8 cellular contexts compared by ENCODE assay signal in genomic region chr6:30647802-30648460, GRCh38. TPM values are rescaled to one million over a fixed set of nuclear protein-coding genes. Genes with fewer than 3 reads are reported as not detected.
DNase-seq lines count a peak whose midpoint lies in the region; ATAC-seq, FAIRE-seq and TF ChIP-seq lines count a peak whose summit lies in the region.

No MANE protein-coding gene starts in this region.

- H3K36me3 ChIP-seq in RWPE2 (ENCODE audit: low read depth): peaks cover 38% of the 10 kb centered on the region

- no peaks in the 10 kb centered on the region for H3K27me3 ChIP-seq in RWPE2 (ENCODE audit: insufficient read depth, poor library complexity, severe bottlenecking)

- H3K9me3 ChIP-seq in RWPE2 (ENCODE audit: severe bottlenecking): no peaks in the 10 kb centered on the region

- ATAC-seq in RWPE2 (ENCODE audit: low read depth) (no peak; the same call in 2 of the 3 replicates), HG03571 (IDR thresholded peaks at IDR 0.05; ENCODE audit: unreplicated experiment) (no peak), HG03342 (IDR thresholded peaks at IDR 0.05; ENCODE audit: unreplicated experiment) (no peak)
- no peak for ATAC-seq in natural killer cell treated with Interleukin-12 subunit alpha and Interleukin-12 subunit beta and Interleukin-15 and Interleukin-18, amount 100 ng/mL, for 72 hours

- peaks cover 14 to 25% of the 10 kb centered on the region in 2 donors for H3K4me1 Mint-ChIP-seq in natural killer cell treated with Interleukin-12 subunit alpha and Interleukin-12 subunit beta and Interleukin-15 and Interleukin-18, amount 100 ng/mL, for 72 hours (ENCODE audit: low read depth in 2 of 2)

- no peaks in the 10 kb centered on the region for H3K9me3 Mint-ChIP-seq in natural killer cell treated with Interleukin-12 subunit alpha and Interleukin-12 subunit beta and Interleukin-15 and Interleukin-18, amount 100 ng/mL, for 72 hours

- TF ChIP-seq CTCF in AG09309 (IDR thresholded peaks at IDR 0.05; ENCODE audit: control insufficient read depth, insufficient read depth, low read depth, low read length, missing control alignments) (no peak), RWPE2 (IDR thresholded peaks at IDR 0.05; ENCODE audit: poor library complexity, severe bottlenecking) (no peak), epithelial cell of esophagus (IDR thresholded peaks at IDR 0.05; ENCODE audit: insufficient read depth, low read depth, low read length, missing control alignments) (no peak)

- H3K36me3 Mint-ChIP-seq in natural killer cell treated with Interleukin-12 subunit alpha and Interleukin-12 subunit beta and Interleukin-15 and Interleukin-18, amount 100 ng/mL, for 72 hours: peaks cover 11% of the 10 kb centered on the region

- H3K4me1 ChIP-seq in RWPE2 (ENCODE audit: insufficient read depth, poor library complexity, severe bottlenecking): peaks cover 4% of the 10 kb centered on the region

- H3K27ac ChIP-seq in RWPE2 (ENCODE audit: poor library complexity, severe bottlenecking): peak overlapping the region; percentile 72

- H3K4me3 Mint-ChIP-seq in natural killer cell treated with Interleukin-12 subunit alpha and Interleukin-12 subunit beta and Interleukin-15 and Interleukin-18, amount 100 ng/mL, for 72 hours: peak overlapping the region; percentile 87

- no peak for DNase-seq in AG09309 (ENCODE audit: low read depth)
- DNase-seq in GM19239 (ENCODE audit: insufficient read length, low spot score): no peak
- DNase-seq in RWPE2 (ENCODE audit: low spot score): no peak
- DNase-seq in epithelial cell of esophagus (ENCODE audit: low read depth): peak; percentile 6
- DNase-seq in natural killer cell treated with Interleukin-12 subunit alpha and Interleukin-12 subunit beta and Interleukin-15 and Interleukin-18, amount 100 ng/mL, for 72 hours (ENCODE audit: low spot score): no peak
- no peak for DNase-seq in T-helper 9 cell

- FAIRE-seq in GM19239 (lab: Jason Lieb, UNC): peak; percentile 11

- H3K4me3 ChIP-seq in AG09309 (ENCODE audit: control insufficient read depth, low read depth, low read length): peak overlapping the region; percentile 80
- peak overlapping the region; percentile 94 for H3K4me3 ChIP-seq in RWPE2 (ENCODE audit: severe bottlenecking)
- peak overlapping the region; percentile 71 for H3K4me3 ChIP-seq in epithelial cell of esophagus (ENCODE audit: low read length)

- peak overlapping the region; percentile 38 to 71 for H3K27ac Mint-ChIP-seq in natural killer cell treated with Interleukin-12 subunit alpha and Interleukin-12 subunit beta and Interleukin-15 and Interleukin-18, amount 100 ng/mL, for 72 hours

- no peaks in the 10 kb centered on the region for H3K27me3 Mint-ChIP-seq in natural killer cell treated with Interleukin-12 subunit alpha and Interleukin-12 subunit beta and Interleukin-15 and Interleukin-18, amount 100 ng/mL, for 72 hours

RNA-seq across cellular contexts. Expression of gene C6orf136, which starts 1.0 kb away (rescaled TPM):
- total RNA-seq in natural killer cell treated with Interleukin-12 subunit alpha and Interleukin-12 subunit beta and Interleukin-15 and Interleukin-18, amount 100 ng/mL, for 72 hours: 10 to 100 TPM; 29.6 to 32.5 TPM

RNA-seq across cellular contexts. Expression of gene ATAT1, which starts 21.3 kb away (rescaled TPM):
- total RNA-seq in natural killer cell treated with Interleukin-12 subunit alpha and Interleukin-12 subunit beta and Interleukin-15 and Interleukin-18, amount 100 ng/mL, for 72 hours: 10 to 100 TPM in 1 of 2 donors, 1 to 10 TPM in 1; 7.3 to 15.8 TPM

RNA-seq across cellular contexts. Expression of gene DHX16, which starts 24.9 kb away (rescaled TPM):
- total RNA-seq in natural killer cell treated with Interleukin-12 subunit alpha and Interleukin-12 subunit beta and Interleukin-15 and Interleukin-18, amount 100 ng/mL, for 72 hours: 10 to 100 TPM; 50.7 to 64.2 TPM

RNA-seq across cellular contexts. Expression of gene MRPS18B, which starts 30.3 kb away (rescaled TPM):
- total RNA-seq in natural killer cell treated with Interleukin-12 subunit alpha and Interleukin-12 subunit beta and Interleukin-15 and Interleukin-18, amount 100 ng/mL, for 72 hours: 10 to 100 TPM; 43.9 to 58.4 TPM

RNA-seq across cellular contexts. Expression of gene PPP1R10, which starts 30.9 kb away (rescaled TPM):
- total RNA-seq in natural killer cell treated with Interleukin-12 subunit alpha and Interleukin-12 subunit beta and Interleukin-15 and Interleukin-18, amount 100 ng/mL, for 72 hours: 100 to 1,000 TPM in 1 of 2 donors, 10 to 100 TPM in 1; 97.9 to 119 TPM
